22 cellular contexts compared by ENCODE assay signal in genomic region chr6:142848969-142849368, GRCh38.
A peak's percentile ranks its signal among the peaks of the same experiment; 100 is the strongest.
DNase-seq lines count a peak whose midpoint lies in the region; ATAC-seq and TF ChIP-seq lines count a peak whose summit lies in the region.
"Had no signal": no experiment of that assay in that cellular context is flagged by ENCODE, and none has a peak within 500 bp of the region (broad histone marks: within the 10 kb centered on the region; RNA-seq: fewer than 3 reads in every experiment).

No MANE protein-coding gene starts in this region.

- no peak overlapping the region for H4K8ac ChIP-seq in mesendoderm (ENCODE audit: low read depth, low read length)

- no peak overlapping the region for H3K9ac ChIP-seq in OCI-LY1 (ENCODE audit: low read length)
- H3K9ac ChIP-seq in subcutaneous abdominal adipose tissue (ENCODE audit: low read length in 5 of 5), result no peak overlapping the region
- H3K9ac ChIP-seq in mesendoderm (ENCODE audit: low read length), result no peak overlapping the region

- no peak overlapping the region for H3K4me2 ChIP-seq in OCI-LY1 (ENCODE audit: low read length)
- no peak overlapping the region for H3K4me2 ChIP-seq in mesendoderm (ENCODE audit: low read length)

- H3K56ac ChIP-seq in mesendoderm (ENCODE audit: low read length), result no peak overlapping the region

- ATAC-seq in heart right ventricle, result no peak
- ATAC-seq: esophagus mucosa had no signal

- no peak overlapping the region for H3K4me3 ChIP-seq in left ventricle myocardium inferior
- H3K4me3 ChIP-seq in heart right ventricle, result no peak overlapping the region
- no peak overlapping the region for H3K4me3 ChIP-seq in OCI-LY1 (ENCODE audit: low read depth, low read length, poor library complexity, severe bottlenecking)
- H3K4me3 ChIP-seq in effector memory CD4-positive, alpha-beta T cell (ENCODE audit: insufficient read depth, low read depth, low read length, poor library complexity, severe bottlenecking), result peak overlapping the region; percentile 5
- no peak overlapping the region for H3K4me3 ChIP-seq in subcutaneous abdominal adipose tissue (ENCODE audit: low read depth in 1 of 5, low read length in 5 of 5)
- H3K4me3 ChIP-seq in mesendoderm (ENCODE audit: low read length), result no peak overlapping the region
- H3K4me3 ChIP-seq: dorsolateral prefrontal cortex, lung had no signal

- no peak overlapping the region for H2BK5ac ChIP-seq in mesendoderm (ENCODE audit: low read length)

- TF ChIP-seq CTCF in left ventricle myocardium inferior (IDR thresholded peaks at IDR 0.05; ENCODE audit: borderline replicate concordance), result no peak
- TF ChIP-seq CTCF in heart right ventricle (IDR thresholded peaks at IDR 0.05), result no peak
- TF ChIP-seq CTCF in OCI-LY1 (IDR thresholded peaks at IDR 0.05; ENCODE audit: low read length), result no peak

- no peaks in the 10 kb centered on the region for H3K79me1 ChIP-seq in mesendoderm (ENCODE audit: low read length)

- no peak for DNase-seq in left ventricle myocardium inferior
- DNase-seq in heart right ventricle, result no peak
- no peak for DNase-seq in effector memory CD4-positive, alpha-beta T cell
- DNase-seq in SIG-M5 (lab: John Stamatoyannopoulos, UW), result no peak
- no peak for DNase-seq in mesendoderm
- DNase-seq in activated CD4-positive, CD25-positive, alpha-beta regulatory T cell (lab: John Stamatoyannopoulos, UW), result no peak
- DNase-seq: activated effector memory CD4-positive, alpha-beta T cell treated with anti-CD3 and anti-CD28 coated beads, Interleukin-2, amount 50 U/mL, for 16 hours; brain microvascular endothelial cell; dorsolateral prefrontal cortex; GF-D8; GOT3; Kasumi-1; NCI-H1417; NCI-H2171 treated with DMSO at 0.1 percent for 48 hours; SHP77; stimulated activated CD4-positive, alpha-beta T cell treated with anti-CD3 and anti-CD28 coated beads, Interleukin-15, amount 100 ng/mL, for 24 hours; substantia nigra; T-helper 9 cell had no signal

- WGBS in heart right ventricle, 2 donors, result 78 to 88% methylated on average over 3 of the region's 3 CpGs
- no CpG with 5 or more reads among the region's 3 CpGs for WGBS in mesendoderm (ENCODE audit: extremely low coverage, insufficient coverage, low lambda C conversion rate)

- H3K27me3 ChIP-seq in left ventricle myocardium inferior (ENCODE audit: low read depth) (no peaks in the 10 kb centered on the region), heart right ventricle (no peaks in the 10 kb centered on the region), OCI-LY1 (ENCODE audit: insufficient read depth, low read length) (no peaks in the 10 kb centered on the region), subcutaneous abdominal adipose tissue (ENCODE audit: control insufficient read depth in 5 of 5, insufficient read depth in 4 of 5, low read length in 5 of 5) (no peaks in the 10 kb centered on the region), mesendoderm (ENCODE audit: insufficient read depth, low read length, poor library complexity) (no peaks in the 10 kb centered on the region)
- H3K27me3 ChIP-seq in effector memory CD4-positive, alpha-beta T cell (replicated peaks; ENCODE audit: control insufficient read depth, insufficient read depth, low read length, poor library complexity, severe bottlenecking), result no peaks in the 10 kb centered on the region
- H3K27me3 ChIP-seq: brain microvascular endothelial cell, dorsolateral prefrontal cortex had no signal

- intact Hi-C loops in left ventricle myocardium inferior (cut with micrococcal nuclease), result no loop called here
- intact Hi-C loops in heart right ventricle (cut with DNase I), result loop anchor here in 5 of 10 donors (2.0 to 10.0 kb wide), 3 partner anchors 18 to 96 kb away; partner anchors contain the start of gene HIVEP2 (in 3 of the 5)

- no peak overlapping the region for H2AK5ac ChIP-seq in mesendoderm (ENCODE audit: low read length)

- H3K9me3 ChIP-seq in left ventricle myocardium inferior (replicated peaks) (no peaks in the 10 kb centered on the region), heart right ventricle (no peaks in the 10 kb centered on the region), OCI-LY1 (ENCODE audit: low read length) (no peaks in the 10 kb centered on the region), subcutaneous abdominal adipose tissue (ENCODE audit: control insufficient read depth in 5 of 5, low read length in 5 of 5) (no peaks in the 10 kb centered on the region)
- H3K9me3 ChIP-seq in effector memory CD4-positive, alpha-beta T cell (ENCODE audit: control insufficient read depth, low read length), result no peaks in the 10 kb centered on the region

- H3K9me2 ChIP-seq in OCI-LY1 (ENCODE audit: low read depth, low read length), result no peaks in the 10 kb centered on the region

- H3K18ac ChIP-seq in mesendoderm (ENCODE audit: low read length), result no peak overlapping the region

- H3F3A ChIP-seq in OCI-LY1 (ENCODE audit: insufficient read depth, low read length), result no peaks in the 10 kb centered on the region

- H3K27ac ChIP-seq in left ventricle myocardium inferior (replicated peaks) (peak overlapping the region; percentile 95), heart right ventricle (peak overlapping the region in 3 of 10 donors; percentile 79 to 92 (median 90)), OCI-LY1 (ENCODE audit: low read depth, low read length, poor library complexity, severe bottlenecking) (peak overlapping the region; percentile 56), subcutaneous abdominal adipose tissue (ENCODE audit: low read depth, low read length) (peak overlapping the region; percentile 85), mesendoderm (ENCODE audit: low read depth, low read length) (no peak overlapping the region)
- peak overlapping the region; percentile 50 for H3K27ac ChIP-seq in effector memory CD4-positive, alpha-beta T cell (ENCODE audit: insufficient read depth, low read length, poor library complexity, severe bottlenecking)

- no peak overlapping the region for H2BK15ac ChIP-seq in mesendoderm (replicated peaks; ENCODE audit: low read depth)

- H2BK120ac ChIP-seq in mesendoderm (ENCODE audit: low read depth, low read length), result no peak overlapping the region

- H3K36me3 ChIP-seq in left ventricle myocardium inferior, result no peaks in the 10 kb centered on the region
- H3K36me3 ChIP-seq in heart right ventricle, result no peaks in the 10 kb centered on the region
- no peaks in the 10 kb centered on the region for H3K36me3 ChIP-seq in OCI-LY1 (ENCODE audit: insufficient read depth, low read length)
- H3K36me3 ChIP-seq in effector memory CD4-positive, alpha-beta T cell (ENCODE audit: control insufficient read depth, insufficient read depth, low read length), result no peaks in the 10 kb centered on the region
- no peaks in the 10 kb centered on the region for H3K36me3 ChIP-seq in subcutaneous abdominal adipose tissue (ENCODE audit: control insufficient read depth in 5 of 5, insufficient read depth in 5 of 5, low read length in 5 of 5)
- no peaks in the 10 kb centered on the region for H3K36me3 ChIP-seq in mesendoderm (ENCODE audit: control insufficient read depth, insufficient read depth, low read length)
- H3K36me3 ChIP-seq: brain microvascular endothelial cell had no signal

- H4K5ac ChIP-seq in mesendoderm (ENCODE audit: low read length), result no peak overlapping the region

- peaks cover 11% of the 10 kb centered on the region; the same call in 1 of the 2 replicates for H3K79me2 ChIP-seq in OCI-LY1 (ENCODE audit: insufficient read depth, low read length)
- H3K79me2 ChIP-seq in mesendoderm (ENCODE audit: control insufficient read depth, insufficient read depth, low read length), result no peaks in the 10 kb centered on the region

- H2AFZ ChIP-seq in OCI-LY1 (ENCODE audit: low read length), result no peak overlapping the region

- H4K20me1 ChIP-seq in OCI-LY1 (ENCODE audit: insufficient read depth, low read length), result no peaks in the 10 kb centered on the region

- H3K4ac ChIP-seq in mesendoderm (ENCODE audit: low read depth, low read length), result no peak overlapping the region

- H3K23ac ChIP-seq in mesendoderm (ENCODE audit: low read length), result no peak overlapping the region

- H3K4me1 ChIP-seq in left ventricle myocardium inferior (peaks cover 89% of the 10 kb centered on the region), heart right ventricle (peaks cover 23 to 94% (median 81%) of the 10 kb centered on the region in 9 donors), OCI-LY1 (ENCODE audit: insufficient read depth, low read length, severe bottlenecking) (peaks cover 98% of the 10 kb centered on the region), subcutaneous abdominal adipose tissue (ENCODE audit: control insufficient read depth in 5 of 5, insufficient read depth in 5 of 5, low read length in 5 of 5) (peaks cover 10 to 72% (median 53%) of the 10 kb centered on the region in 5 donors), mesendoderm (ENCODE audit: control insufficient read depth, low read depth, low read length) (peaks cover 7% of the 10 kb centered on the region)
- peaks cover 78% of the 10 kb centered on the region for H3K4me1 ChIP-seq in effector memory CD4-positive, alpha-beta T cell (ENCODE audit: control insufficient read depth, insufficient read depth, low read length, poor library complexity, severe bottlenecking)
